In genomic region chr9:22742401-22742800, GRCh38 we compare ENCODE assay signal across 29 cellular contexts.
"Had no signal": no experiment of that assay in that cellular context is flagged by ENCODE, and none has a peak within 500 bp of the region (broad histone marks: within the 10 kb centered on the region; RNA-seq: fewer than 3 reads in every experiment).

No MANE protein-coding gene starts in this region.

- H3K4me1 ChIP-seq: ascending aorta, breast epithelium, colonic mucosa, esophagus squamous epithelium, gastroesophageal sphincter had no signal

- DNase-seq: activated CD4-positive, alpha-beta memory T cell treated with anti-CD3 and anti-CD28 coated beads, Interleukin-2, amount 10 ng/mL, durations not matched to agents 7 days and 5 days; activated CD4-positive, alpha-beta T cell treated with anti-CD3 and anti-CD28 coated beads for 1 hour; activated CD4-positive, alpha-beta T cell treated with anti-CD3 and anti-CD28 coated beads for 4 hours; activated CD4-positive, alpha-beta T cell treated with anti-CD3 and anti-CD28 coated beads, Interleukin-2, amount 10 ng/mL, durations not matched to agents 7 days and 5 days; activated CD4-positive, alpha-beta T cell treated with anti-CD3 and anti-CD28 coated beads, Interleukin-2, amount 50 U/mL, for 4 hours; activated CD8-positive, alpha-beta memory T cell treated with anti-CD3 and anti-CD28 coated beads, Interleukin-2, amount 50 U/mL, for 48 hours; activated gamma-delta T cell; activated naive CD4-positive, alpha-beta T cell; activated naive CD4-positive, alpha-beta T cell treated with anti-CD3 and anti-CD28 coated beads, Interleukin-2, amount 10 ng/mL, durations not matched to agents 7 days and 5 days; activated naive CD8-positive, alpha-beta T cell treated with anti-CD3 and anti-CD28 coated beads, Interleukin-2, amount 10 ng/mL, durations not matched to agents 7 days and 5 days; activated T-cell treated with anti-CD3 and anti-CD28 coated beads for 4 hours; activated T-cell treated with anti-CD3 and anti-CD28 coated beads, Interleukin-2, amount 50 U/mL, for 24 hours; activated T-cell treated with anti-CD3 and anti-CD28 coated beads, Interleukin-2, amount 50 U/mL, for 72 hours; central memory CD4-positive, alpha-beta T cell; cerebellar nuclear complex; colonic mucosa; effector CD8-positive, alpha-beta T cell; esophagus squamous epithelium; foreskin melanocyte; head of caudate nucleus; T-helper 2 cell had no signal

- ATAC-seq: activated naive CD4-positive, alpha-beta T cell treated with anti-CD3 and anti-CD28 coated beads, Interleukin-2, amount 50 U/mL, for 72 hours; activated T-cell treated with anti-CD3 and anti-CD28 coated beads, Interleukin-2, amount 50 U/mL, for 72 hours; gastroesophageal sphincter; WTC11 had no signal

- H3K27me3 ChIP-seq: ascending aorta, breast epithelium, cardiac muscle cell, colonic mucosa, esophagus squamous epithelium, gastroesophageal sphincter had no signal

- H3K4me3 ChIP-seq: ascending aorta, breast epithelium, cardiac muscle cell, colonic mucosa, esophagus squamous epithelium, gastroesophageal sphincter had no signal

- H3K27ac ChIP-seq: ascending aorta, breast epithelium, cardiac muscle cell, colonic mucosa, epithelial cell of prostate, esophagus squamous epithelium, gastroesophageal sphincter, VCaP had no signal

- H3K36me3 ChIP-seq: ascending aorta, breast epithelium, cardiac muscle cell, colonic mucosa, esophagus squamous epithelium, gastroesophageal sphincter had no signal

- H3K9me3 ChIP-seq: ascending aorta, breast epithelium, colonic mucosa, esophagus squamous epithelium, gastroesophageal sphincter had no signal
